In the genomic region with DNA sequence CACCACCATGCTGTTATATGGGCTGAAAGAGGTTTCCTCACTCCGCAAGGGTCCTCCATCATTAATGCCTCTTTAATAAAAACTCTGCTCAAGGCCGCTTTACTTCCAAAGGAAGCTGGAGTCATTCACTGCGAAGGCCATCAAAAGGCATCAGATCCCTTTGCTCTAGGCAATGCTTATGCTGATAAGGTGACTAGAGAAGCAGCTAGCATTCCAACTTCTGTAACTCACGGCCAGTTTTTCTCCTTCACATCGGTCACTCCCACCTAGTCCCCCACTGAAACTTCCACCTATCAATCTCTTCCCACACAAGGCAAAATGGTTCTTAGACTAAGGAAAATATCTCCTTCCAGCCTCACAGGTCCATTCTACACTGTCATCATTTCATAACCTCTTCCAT, we compare ENCODE assay signal across 5 cellular contexts.
A peak's percentile ranks its signal among the peaks of the same experiment; 100 is the strongest.
DNase-seq lines count a peak whose midpoint lies in the region; FAIRE-seq and TF ChIP-seq lines count a peak whose summit lies in the region.
"Not testable (repeated sequence)": the region's sequence is repeated elsewhere in the genome, so short reads cannot be mapped to it uniquely, and the experiment has no call there.

No MANE protein-coding gene starts in this region.

- TF ChIP-seq CTCF in H1 (IDR thresholded peaks at IDR 0.05; ENCODE audit: control extremely low read depth in 1 of 3, insufficient read depth in 1 of 3, low read depth in 1 of 3, low read length in 3 of 3); smooth muscle cell (IDR thresholded peaks at IDR 0.05; ENCODE audit: borderline replicate concordance, insufficient read depth, poor library complexity, severe bottlenecking): not testable (repeated sequence)

- not testable (repeated sequence) for H3K23me2 ChIP-seq in H1 (ENCODE audit: low read depth, low read length)

- not testable (repeated sequence) for H3K79me2 ChIP-seq in H1 (ENCODE audit: control insufficient read depth in 1 of 2, insufficient read depth in 2 of 2, low read length in 2 of 2); mesendoderm (ENCODE audit: control insufficient read depth, insufficient read depth, low read length); smooth muscle cell (ENCODE audit: low read depth)

- not testable (repeated sequence) for H3K27me3 ChIP-seq in HUES6 (ENCODE audit: control insufficient read depth, insufficient read depth, low read length); H1 (replicated peaks in 1 of 4; ENCODE audit: control insufficient read depth in 3 of 4, extremely low read depth in 1 of 4, insufficient read depth in 3 of 4, low read length in 3 of 4); mesendoderm (ENCODE audit: insufficient read depth, low read length, poor library complexity); smooth muscle cell (ENCODE audit: low read depth)

- not testable (repeated sequence) for FAIRE-seq in H1 (lab: Jason Lieb, UNC)

- not testable (repeated sequence) for H4K20me1 ChIP-seq in H1 (replicated peaks in 1 of 2; ENCODE audit: control insufficient read depth in 1 of 2, insufficient read depth in 2 of 2, low read length in 2 of 2); smooth muscle cell (ENCODE audit: low read depth)

- H2BK5ac ChIP-seq in H1 (ENCODE audit: low read depth, low read length) = peak overlapping the region; percentile 98; the same call in 1 of the 2 replicates
- not testable (repeated sequence) for H2BK5ac ChIP-seq in mesendoderm (ENCODE audit: low read length)

- not testable (repeated sequence) for H3K23ac ChIP-seq in H1 (ENCODE audit: insufficient read length); mesendoderm (ENCODE audit: low read length)

- not testable (repeated sequence) for TF ChIP-seq RAD21 in H1 (IDR thresholded peaks at IDR 0.05 in 1 of 2, conservative IDR thresholded peaks at IDR 0.05 in 1 of 2; ENCODE audit: low read depth in 2 of 2, low read length in 2 of 2)

- CTCF ChIA-PET in H1 (lab: Charles Lee; ENCODE audit: partially characterized antibody) = interaction anchor here (0.6 to 1.7 kb wide), 3 partner anchors 12 to 38 kb away, joined by 3 to 7 read pairs (median 4); no protein-coding TSS in a partner anchor

- peak overlapping the region; percentile 47 for H2BK120ac ChIP-seq in H1 (replicated peaks; ENCODE audit: low read depth, low read length)
- H2BK120ac ChIP-seq in mesendoderm (ENCODE audit: low read depth, low read length) = peak overlapping the region; percentile 23

- H3K18ac ChIP-seq in H1 (ENCODE audit: extremely low read depth, low read length) = peak overlapping the region; percentile 44; the same call in 1 of the 2 replicates
- peak overlapping the region; percentile 81 for H3K18ac ChIP-seq in mesendoderm (ENCODE audit: low read length)

- not testable (repeated sequence) for H3K14ac ChIP-seq in H1 (ENCODE audit: insufficient read length)

- H3K4me3 ChIP-seq in HUES6 (ENCODE audit: low read depth, low read length); H1 (ENCODE audit: extremely low read depth in 1 of 4, insufficient read depth in 2 of 4, low read depth in 3 of 4, low read length in 4 of 4); mesendoderm (ENCODE audit: low read length); smooth muscle cell: not testable (repeated sequence)

- H3K79me1 ChIP-seq in H1 (ENCODE audit: low read depth, low read length); mesendoderm (ENCODE audit: low read length): not testable (repeated sequence)

- not testable (repeated sequence) for H3K4ac ChIP-seq in H1 (replicated peaks; ENCODE audit: insufficient read length, low read depth, low read length); mesendoderm (ENCODE audit: low read depth, low read length)

- H2BK20ac ChIP-seq in H1 (ENCODE audit: low read length) = peak overlapping the region; percentile 97; the same call in 1 of the 2 replicates

- H2AK5ac ChIP-seq in H1 (ENCODE audit: low read depth, low read length) = 0 out of 2 replicates have a peak overlapping the region, but pooled peaks have one; percentile 61
- not testable (repeated sequence) for H2AK5ac ChIP-seq in mesendoderm (ENCODE audit: low read length)

- H3K36me3 ChIP-seq in HUES6 (ENCODE audit: control insufficient read depth, insufficient read depth, low read length); H1 (ENCODE audit: control insufficient read depth in 2 of 4, insufficient read depth in 4 of 4, low read length in 3 of 4); mesendoderm (ENCODE audit: control insufficient read depth, insufficient read depth, low read length); smooth muscle cell (ENCODE audit: low read depth): not testable (repeated sequence)

- not testable (repeated sequence) for H2BK15ac ChIP-seq in H1 (ENCODE audit: low read length); mesendoderm (replicated peaks; ENCODE audit: low read depth)

- H3K4me1 ChIP-seq in HUES6 (ENCODE audit: control insufficient read depth, insufficient read depth, low read length) (peaks cover 49% of the 10 kb centered on the region), H1 (replicated peaks in 1 of 4; ENCODE audit: control insufficient read depth in 3 of 4, insufficient read depth in 4 of 4, low read length in 3 of 4) (peaks cover 6 to 25% (median 22%) of the 10 kb centered on the region in 4 experiments; a peak in 5 of 7 replicates), mesendoderm (ENCODE audit: control insufficient read depth, low read depth, low read length) (peaks cover 20% of the 10 kb centered on the region)
- H3K4me1 ChIP-seq in smooth muscle cell (ENCODE audit: low read depth) = not testable (repeated sequence)

- H2AFZ ChIP-seq in H1 (ENCODE audit: low read length); smooth muscle cell (ENCODE audit: low read depth): not testable (repeated sequence)

- POLR2A ChIA-PET in H1 (lab: Charles Lee; ENCODE audit: partially characterized antibody) = interaction anchor here (5.4 kb wide), 1 partner anchor 21 kb away, joined by 54 read pairs; no protein-coding TSS in a partner anchor

- H3K9me3 ChIP-seq in HUES6 (ENCODE audit: control insufficient read depth, insufficient read depth, low read depth, low read length); H1 (ENCODE audit: insufficient read depth in 2 of 2, low read depth in 1 of 2, low read length in 1 of 2); smooth muscle cell (replicated peaks; ENCODE audit: low read depth): not testable (repeated sequence)

- not testable (repeated sequence) for H3K56ac ChIP-seq in H1 (replicated peaks; ENCODE audit: insufficient read length, low read depth, low read length)
- peak overlapping the region; percentile 22 for H3K56ac ChIP-seq in mesendoderm (ENCODE audit: low read length)

- H3K27ac ChIP-seq in HUES6 (ENCODE audit: low read depth, low read length) = peak overlapping the region; percentile 92; the same call in 1 of the 2 replicates
- not testable (repeated sequence) for H3K27ac ChIP-seq in H1 (ENCODE audit: low read depth, low read length)
- peak overlapping the region; percentile 79 for H3K27ac ChIP-seq in mesendoderm (ENCODE audit: low read depth, low read length)
- peak overlapping the region; percentile 85 for H3K27ac ChIP-seq in smooth muscle cell (ENCODE audit: low read depth)

- H3F3A ChIP-seq in smooth muscle cell (ENCODE audit: low read depth) = not testable (repeated sequence)

- H4K91ac ChIP-seq in H1 (replicated peaks; ENCODE audit: insufficient read length, low read length) = peak overlapping the region; percentile 81

- H2BK12ac ChIP-seq in H1 (ENCODE audit: low read depth, low read length) = peak overlapping the region; percentile 95; the same call in 1 of the 2 replicates

- peak overlapping the region; percentile 83 for H3K9ac ChIP-seq in HUES6 (ENCODE audit: low read length)
- not testable (repeated sequence) for H3K9ac ChIP-seq in H1 (replicated peaks in 1 of 4; ENCODE audit: extremely low read depth in 1 of 4, low read depth in 3 of 4, low read length in 3 of 4); mesendoderm (ENCODE audit: low read length); smooth muscle cell (ENCODE audit: low read depth)

- TF ChIP-seq EP300 in H1 (IDR thresholded peaks at IDR 0.05; ENCODE audit: borderline replicate concordance in 1 of 2, low read depth in 2 of 2, low read length in 2 of 2) = not testable (repeated sequence)

- H4K5ac ChIP-seq in H1 (ENCODE audit: insufficient read length, low read depth, low read length); mesendoderm (ENCODE audit: low read length): not testable (repeated sequence)

- DNase-seq in ELF-1 (ENCODE audit: low read depth, low spot score) (peak; percentile 58), H1 (ENCODE audit: low read depth in 1 of 2, low spot score in 2 of 2) (peak in 1 of 2 experiments; percentile 17), mesendoderm (peak; percentile 65)
- DNase-seq in smooth muscle cell (lab: John Stamatoyannopoulos, UW; ENCODE audit: unreplicated experiment) = not testable (repeated sequence)

- H3K4me2 ChIP-seq in H1 (ENCODE audit: insufficient read depth in 1 of 2, low read depth in 2 of 2, low read length in 2 of 2); mesendoderm (ENCODE audit: low read length); smooth muscle cell: not testable (repeated sequence)

- not testable (repeated sequence) for H4K8ac ChIP-seq in H1 (ENCODE audit: extremely low read depth, insufficient read depth, low read length); mesendoderm (ENCODE audit: low read depth, low read length)

- WGBS in H1 (ENCODE audit: extremely low coverage in 1 of 2, insufficient coverage in 1 of 2, insufficient read length in 1 of 2, insufficient replicate concordance in 2 of 2, low coverage in 1 of 2, low lambda C conversion rate in 2 of 2, missing lambda C conversion rate in 1 of 2), 2 experiments = 81% methylated on average over 5 of the region's 5 CpGs; no CpG with 5 or more reads in 1 of the 2 experiments
- WGBS in mesendoderm (ENCODE audit: extremely low coverage, insufficient coverage, low lambda C conversion rate) = no CpG with 5 or more reads among the region's 5 CpGs
- WGBS in smooth muscle cell (ENCODE audit: low lambda C conversion rate) = 63% methylated on average over 5 of the region's 5 CpGs

- not testable (repeated sequence) for TF ChIP-seq POLR2A in H1 (IDR thresholded peaks at IDR 0.05; ENCODE audit: control extremely low read depth in 1 of 2, low read depth in 2 of 2, low read length in 2 of 2)
